Comparison of ENCODE assay signal across 8 cellular contexts in the genomic region with DNA sequence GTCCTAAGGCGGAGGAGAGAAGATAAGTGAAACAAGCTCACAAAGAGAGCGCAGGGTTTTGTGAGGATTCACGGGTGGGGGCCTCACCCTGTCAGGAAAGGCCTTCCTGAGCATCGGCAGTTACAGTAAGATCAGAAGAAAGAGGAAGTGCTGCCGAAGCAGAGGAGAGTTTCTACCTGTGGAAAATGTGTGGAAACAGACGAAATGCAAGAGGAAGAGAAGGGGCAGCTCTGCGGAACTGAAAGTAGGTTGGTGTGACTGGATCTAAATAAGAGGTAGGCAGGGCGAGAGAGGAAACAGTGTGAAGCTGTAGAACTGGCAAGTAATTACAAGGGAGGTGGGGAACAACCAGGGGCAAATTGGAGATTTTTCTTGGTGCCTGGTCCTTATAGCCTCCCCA. TPM values are rescaled to one million over a fixed set of nuclear protein-coding genes. Genes with fewer than 3 reads are reported as not detected.
DNase-seq lines count a peak whose midpoint lies in the region; ATAC-seq and TF ChIP-seq lines count a peak whose summit lies in the region.

No MANE protein-coding gene starts in this region.

- H3K4me3 ChIP-seq in GM06990 (replicated peaks; ENCODE audit: low read depth, low read length), result peak overlapping the region; percentile 57
- peak overlapping the region; percentile 48; the same call in 1 of the 2 replicates for H3K4me3 ChIP-seq in Karpas-422 (ENCODE audit: low read length)
- no peak overlapping the region for H3K4me3 ChIP-seq in neural progenitor cell

- H3K9me3 ChIP-seq in Karpas-422 (ENCODE audit: low read length) (no peaks in the 10 kb centered on the region), neural progenitor cell (ENCODE audit: low read depth) (no peaks in the 10 kb centered on the region)

- TF ChIP-seq CTCF in GM06990 (IDR thresholded peaks at IDR 0.05; ENCODE audit: insufficient read depth, low read length, poor library complexity, severe bottlenecking), result no peak
- TF ChIP-seq CTCF in endothelial cell (IDR thresholded peaks at IDR 0.05; ENCODE audit: unreplicated experiment), result no peak
- no peak for TF ChIP-seq CTCF in neural progenitor cell (IDR thresholded peaks at IDR 0.05)

- H3K4me1 ChIP-seq in Karpas-422 (ENCODE audit: low read length) (peaks cover 39% of the 10 kb centered on the region), neural progenitor cell (no peaks in the 10 kb centered on the region)

- H3K27ac ChIP-seq in Karpas-422 (ENCODE audit: low read length), result peak overlapping the region; percentile 50
- H3K27ac ChIP-seq in neural progenitor cell, result no peak overlapping the region

- H3K27me3 ChIP-seq in GM06990 (replicated peaks; ENCODE audit: control insufficient read depth, insufficient read depth, low read length), result no peaks in the 10 kb centered on the region
- H3K27me3 ChIP-seq in Karpas-422 (ENCODE audit: low read length), result no peaks in the 10 kb centered on the region
- no peaks in the 10 kb centered on the region for H3K27me3 ChIP-seq in neural progenitor cell

- H3K79me2 ChIP-seq in Karpas-422 (ENCODE audit: low read length), result no peaks in the 10 kb centered on the region
- no peaks in the 10 kb centered on the region for H3K79me2 ChIP-seq in neural progenitor cell (ENCODE audit: low read depth)

- H2AFZ ChIP-seq in Karpas-422 (ENCODE audit: low read length), result 0 out of 2 replicates have a peak overlapping the region, but pooled peaks have one; percentile 4
- H2AFZ ChIP-seq in neural progenitor cell (replicated peaks), result no peak overlapping the region

- no peaks in the 10 kb centered on the region for H3F3A ChIP-seq in neural progenitor cell (ENCODE audit: low read depth)

- H3K36me3 Mint-ChIP-seq in endothelial cell (ENCODE audit: low read depth, unreplicated experiment) (peaks cover 31% of the 10 kb centered on the region), neural progenitor cell (no peaks in the 10 kb centered on the region)

- H4K20me1 ChIP-seq in Karpas-422 (ENCODE audit: insufficient read depth, low read depth, low read length), result no peaks in the 10 kb centered on the region
- H4K20me1 ChIP-seq in neural progenitor cell (ENCODE audit: low read depth), result no peaks in the 10 kb centered on the region

- DNase-seq in GM06990 (ENCODE audit: extremely low read depth, insufficient read length), result peak; percentile 43
- peak; percentile 93 for DNase-seq in Karpas-422
- DNase-seq in endothelial cell (ENCODE audit: low spot score), result no peak
- DNase-seq in neural progenitor cell (ENCODE audit: low spot score), result no peak
- no peak for DNase-seq in NCI-H2029 treated with DMSO at 0.1 percent for 48 hours (lab: John Stamatoyannopoulos, UW)
- DNase-seq in NCI-H187 (lab: John Stamatoyannopoulos, UW), result no peak
- DNase-seq in SW480 (ENCODE audit: low spot score), result no peak

- H3K27ac Mint-ChIP-seq in endothelial cell (ENCODE audit: unreplicated experiment), result peak overlapping the region; percentile 21
- H3K27ac Mint-ChIP-seq in neural progenitor cell, result no peak overlapping the region

- H3K4me3 Mint-ChIP-seq in endothelial cell (ENCODE audit: unreplicated experiment), result peak overlapping the region; percentile 2
- H3K4me3 Mint-ChIP-seq in neural progenitor cell, result no peak overlapping the region

- H3K9me3 Mint-ChIP-seq in endothelial cell (ENCODE audit: unreplicated experiment) (no peaks in the 10 kb centered on the region), neural progenitor cell (peaks cover 6% of the 10 kb centered on the region)

- no peaks in the 10 kb centered on the region for H3K9me2 ChIP-seq in Karpas-422 (replicated peaks; ENCODE audit: insufficient read depth, low read length)

- peaks cover 11% of the 10 kb centered on the region for H3K27me3 Mint-ChIP-seq in endothelial cell (ENCODE audit: unreplicated experiment)
- H3K27me3 Mint-ChIP-seq in neural progenitor cell (ENCODE audit: insufficient read depth, low read depth), result peaks cover 13% of the 10 kb centered on the region

- H3K4me2 ChIP-seq in Karpas-422 (ENCODE audit: low read depth, low read length, poor library complexity, severe bottlenecking), result peak overlapping the region; percentile 65
- H3K4me2 ChIP-seq in neural progenitor cell, result no peak overlapping the region

- H3K36me3 ChIP-seq in GM06990 (ENCODE audit: control insufficient read depth, insufficient read depth, low read length) (no peaks in the 10 kb centered on the region), Karpas-422 (ENCODE audit: insufficient read depth, low read length) (no peaks in the 10 kb centered on the region), neural progenitor cell (no peaks in the 10 kb centered on the region)

- H3K4me1 Mint-ChIP-seq in endothelial cell (ENCODE audit: unreplicated experiment) (peaks cover 54% of the 10 kb centered on the region), neural progenitor cell (peaks cover 17% of the 10 kb centered on the region)

- H3K9ac ChIP-seq in Karpas-422 (ENCODE audit: low read length) (peak overlapping the region; percentile 52), neural progenitor cell (no peak overlapping the region)

- peak; percentile 67 for ATAC-seq in GM21390 (IDR thresholded peaks at IDR 0.05; ENCODE audit: unreplicated experiment)

RNA-seq across cellular contexts. Expression of gene GPR68, which starts 2.7 kb away (rescaled TPM):
- 0.36 TPM in 1 of 2 replicates, not detected in the other for total RNA-seq in Karpas-422 (2014; rRNA removed; shearing (Covaris generic); ENCODE audit: low replicate concordance)
- total RNA-seq in endothelial cell (ENCODE audit: unreplicated experiment) (5.4 TPM), neural progenitor cell (ENCODE audit: low replicate concordance) (0.84 TPM in 1 of 2 replicates, not detected in the other)

Comparison
In these comparisons a context has a peak if more than half of its experiments do, and no peak if none do; other contexts are left out.
1. DNase-seq: peak in GM06990 (single experiment) and Karpas-422 (single experiment); none in endothelial cell (single experiment), neural progenitor cell (single experiment), NCI-H2029 treated with DMSO at 0.1 percent for 48 hours (single experiment), NCI-H187 (0 of 2) and SW480 (single experiment).